Comparison of ENCODE assay signal across 28 cellular contexts in the genomic region with DNA sequence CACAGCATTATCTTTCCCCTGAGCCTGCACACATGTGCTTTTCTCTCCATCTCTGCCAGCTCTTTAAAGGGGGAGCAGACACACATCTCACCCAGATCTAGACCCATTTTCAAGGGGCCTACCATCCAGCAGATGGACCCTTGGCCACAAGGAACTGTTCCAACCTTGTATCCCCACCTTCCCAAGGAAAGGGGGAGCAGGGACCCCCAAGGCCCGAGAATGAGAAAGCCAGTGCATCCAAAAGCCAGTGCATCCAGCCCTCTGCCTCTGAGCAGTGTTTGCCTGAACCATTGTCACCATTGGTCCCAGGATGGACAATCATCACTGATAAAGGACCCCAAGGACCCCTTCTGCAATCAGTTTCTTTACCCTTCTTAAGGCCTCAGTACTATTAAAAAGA.
"Had no signal": no experiment of that assay in that cellular context is flagged by ENCODE, and none has a peak within 500 bp of the region (broad histone marks: within the 10 kb centered on the region; RNA-seq: fewer than 3 reads in every experiment).

No MANE protein-coding gene starts in this region.

- H3K4me1 Mint-ChIP-seq: activated B cell treated with CpG ODN at 0.5 μM for 24 hours; activated CD4-positive, alpha-beta T cell treated with anti-CD3 and anti-CD28 coated beads, Interleukin-2, amount 10 ng/mL, durations not matched to agents 7 days and 5 days; activated naive CD4-positive, alpha-beta T cell treated with anti-CD3 and anti-CD28 coated beads, Interleukin-2, amount 50 U/mL, for 24 hours; activated naive CD8-positive, alpha-beta T cell treated with anti-CD3 and anti-CD28 coated beads, Interleukin-2, amount 50 U/mL, for 24 hours had no signal

- H3K27ac ChIP-seq: ascending aorta, body of pancreas, SJCRH30 had no signal

- H3K27me3 ChIP-seq: ascending aorta, body of pancreas, SJCRH30 had no signal

- H3K9me3 ChIP-seq: ascending aorta, body of pancreas, SJCRH30 had no signal

- ATAC-seq: activated CD8-positive, alpha-beta T cell treated with anti-CD3 and anti-CD28 coated beads for 36 hours; activated naive CD8-positive, alpha-beta T cell treated with anti-CD3 and anti-CD28 coated beads, Interleukin-2, amount 50 U/mL, for 24 hours; activated T-cell treated with anti-CD3 and anti-CD28 coated beads, Interleukin-2, amount 50 U/mL, for 72 hours; body of pancreas; Panc1 had no signal

- H3K4me1 ChIP-seq: ascending aorta, body of pancreas, SJCRH30 had no signal

- H3K36me3 ChIP-seq: ascending aorta, SJCRH30 had no signal

- H3K36me3 Mint-ChIP-seq: activated naive CD4-positive, alpha-beta T cell treated with anti-CD3 and anti-CD28 coated beads, Interleukin-2, amount 50 U/mL, for 24 hours had no signal

- H3K4me3 ChIP-seq: ascending aorta, body of pancreas, SJCRH30 had no signal

- H3K27ac Mint-ChIP-seq: activated B cell treated with CpG ODN at 0.5 μM for 24 hours; activated CD4-positive, alpha-beta T cell treated with anti-CD3 and anti-CD28 coated beads, Interleukin-2, amount 10 ng/mL, durations not matched to agents 7 days and 5 days; activated CD8-positive, alpha-beta T cell treated with anti-CD3 and anti-CD28 coated beads for 36 hours; activated naive CD4-positive, alpha-beta T cell treated with anti-CD3 and anti-CD28 coated beads, Interleukin-2, amount 50 U/mL, for 24 hours; activated naive CD8-positive, alpha-beta T cell treated with anti-CD3 and anti-CD28 coated beads, Interleukin-2, amount 50 U/mL, for 24 hours; activated T-cell treated with anti-CD3 and anti-CD28 coated beads, Interleukin-2, amount 50 U/mL, for 72 hours; activated T-helper 2 cell treated with anti-CD3 and anti-CD28 coated beads, Interferon-gamma antibody, Interleukin-2, Interleukin-4, amounts not matched to agents 10 μg/mL and 5 μg/mL and 100 μg/mL, durations not matched to agents 14 hours and 24 hours and 36 hours; T-helper 1 cell treated with Interleukin-12 subunit alpha and Interleukin-12 subunit beta and Interleukin-4 antibody, amounts not matched to agents 30 μg/mL and 1 μg/mL, for 36 hours had no signal

- FAIRE-seq: bronchial epithelial cell had no signal

- H3K4me3 Mint-ChIP-seq: activated B cell treated with CpG ODN at 0.5 μM for 24 hours; activated CD4-positive, alpha-beta T cell treated with anti-CD3 and anti-CD28 coated beads, Interleukin-2, amount 10 ng/mL, durations not matched to agents 7 days and 5 days; activated CD8-positive, alpha-beta T cell treated with anti-CD3 and anti-CD28 coated beads for 36 hours; activated naive CD4-positive, alpha-beta T cell treated with anti-CD3 and anti-CD28 coated beads, Interleukin-2, amount 50 U/mL, for 24 hours; activated naive CD8-positive, alpha-beta T cell treated with anti-CD3 and anti-CD28 coated beads, Interleukin-2, amount 50 U/mL, for 24 hours; activated T-cell treated with anti-CD3 and anti-CD28 coated beads, Interleukin-2, amount 50 U/mL, for 72 hours; T-helper 1 cell treated with Interleukin-12 subunit alpha and Interleukin-12 subunit beta and Interleukin-4 antibody, amounts not matched to agents 30 μg/mL and 1 μg/mL, for 36 hours had no signal

- H3K27me3 Mint-ChIP-seq: activated CD4-positive, alpha-beta T cell treated with anti-CD3 and anti-CD28 coated beads, Interleukin-2, amount 10 ng/mL, durations not matched to agents 7 days and 5 days; activated CD8-positive, alpha-beta T cell treated with anti-CD3 and anti-CD28 coated beads for 36 hours had no signal

- H3K9me3 Mint-ChIP-seq: activated B cell treated with CpG ODN at 0.5 μM for 24 hours; activated CD4-positive, alpha-beta T cell treated with anti-CD3 and anti-CD28 coated beads, Interleukin-2, amount 10 ng/mL, durations not matched to agents 7 days and 5 days; activated CD8-positive, alpha-beta T cell treated with anti-CD3 and anti-CD28 coated beads for 36 hours; activated naive CD4-positive, alpha-beta T cell treated with anti-CD3 and anti-CD28 coated beads, Interleukin-2, amount 50 U/mL, for 24 hours; activated naive CD8-positive, alpha-beta T cell treated with anti-CD3 and anti-CD28 coated beads, Interleukin-2, amount 50 U/mL, for 24 hours; activated T-cell treated with anti-CD3 and anti-CD28 coated beads, Interleukin-2, amount 50 U/mL, for 72 hours; activated T-helper 2 cell treated with anti-CD3 and anti-CD28 coated beads, Interferon-gamma antibody, Interleukin-2, Interleukin-4, amounts not matched to agents 10 μg/mL and 5 μg/mL and 100 μg/mL, durations not matched to agents 14 hours and 24 hours and 36 hours; T-helper 1 cell treated with Interleukin-12 subunit alpha and Interleukin-12 subunit beta and Interleukin-4 antibody, amounts not matched to agents 30 μg/mL and 1 μg/mL, for 36 hours had no signal

- DNase-seq: activated B cell treated with CpG ODN at 0.5 μM for 24 hours; activated CD4-positive, alpha-beta T cell treated with anti-CD3 and anti-CD28 coated beads for 1 hour; activated CD4-positive, alpha-beta T cell treated with anti-CD3 and anti-CD28 coated beads, Interleukin-2, amount 10 ng/mL, durations not matched to agents 7 days and 5 days; activated CD8-positive, alpha-beta memory T cell treated with anti-CD3 and anti-CD28 coated beads, Interleukin-2, amount 50 U/mL, for 4 hours; activated CD8-positive, alpha-beta T cell treated with anti-CD3 and anti-CD28 coated beads for 36 hours; activated naive CD4-positive, alpha-beta T cell; activated naive CD8-positive, alpha-beta T cell treated with anti-CD3 and anti-CD28 coated beads, Interleukin-2, amount 50 U/mL, for 24 hours; activated T-cell treated with anti-CD3 and anti-CD28 coated beads, Interleukin-2, amount 50 U/mL, for 72 hours; amniotic stem cell; body of pancreas; MM.1S; NCI-H1105; NCI-H1694 treated with DMSO at 0.1 percent for 48 hours; NCI-H2029 treated with DMSO at 0.1 percent for 48 hours; NCI-H510A treated with DMSO at 0.1 percent for 48 hours; NCI-H69; NK-92 treated with Interleukin-12 subunit alpha and Interleukin-12 subunit beta, amount 100 ng/mL, for 24 hours; OCI-M1; Right ventricle myocardium superior; RPMI8226; SJCRH30; T-helper 9 cell had no signal
